Comparison of ENCODE assay signal across 19 cellular contexts in genomic region chr17:75316253-75316652, GRCh38. TPM values are rescaled to one million over a fixed set of nuclear protein-coding genes. Genes with fewer than 3 reads are reported as not detected.
DNase-seq lines count a peak whose midpoint lies in the region; ATAC-seq and TF ChIP-seq lines count a peak whose summit lies in the region.
"Had no signal": no experiment of that assay in that cellular context is flagged by ENCODE, and none has a peak within 500 bp of the region (broad histone marks: within the 10 kb centered on the region; RNA-seq: fewer than 3 reads in every experiment).

No MANE protein-coding gene starts in this region.

- H2AK5ac ChIP-seq in trophoblast cell (ENCODE audit: low read length) = no peak overlapping the region

- no peak for DNase-seq in T-helper 2 cell treated with Interferon-gamma antibody and Interleukin-4, amounts not matched to agents 5 μg/mL and 100 μg/mL, for 36 hours (ENCODE audit: low spot score)
- no peak for DNase-seq in T-helper 2 cell
- no peak for DNase-seq in HL-60 (ENCODE audit: low read depth in 1 of 2, low spot score in 1 of 2)
- DNase-seq in activated T-helper 2 cell treated with anti-CD3 and anti-CD28 coated beads, Interferon-gamma antibody, Interleukin-2, Interleukin-4, amounts not matched to agents 10 μg/mL and 5 μg/mL and 100 μg/mL, durations not matched to agents 14 hours and 24 hours and 36 hours (ENCODE audit: low spot score) = no peak
- no peak for DNase-seq in trophoblast cell
- DNase-seq in GOT3 (lab: John Stamatoyannopoulos, UW) = no peak
- DNase-seq in SHP77 treated with DMSO at 0.1 percent for 48 hours (lab: John Stamatoyannopoulos, UW) = no peak
- DNase-seq: C1 segment of cervical spinal cord, esophagus squamous epithelium, glutamatergic neuron, immature natural killer cell, mammary epithelial cell, NCI-H1048, NCI-H774 had no signal

- no peak overlapping the region for H3K14ac ChIP-seq in trophoblast cell (ENCODE audit: low read length)

- no CpG with 5 or more reads among the region's 5 CpGs for WGBS in trophoblast cell (ENCODE audit: extremely low coverage, insufficient coverage, insufficient read length)

- intact Hi-C loops in activated T-helper 2 cell treated with anti-CD3 and anti-CD28 coated beads, Interferon-gamma antibody, Interleukin-2, Interleukin-4, amounts not matched to agents 10 μg/mL and 5 μg/mL and 100 μg/mL, durations not matched to agents 14 hours and 24 hours and 36 hours (cut with micrococcal nuclease) = no loop called here

- H3K18ac ChIP-seq in trophoblast cell (ENCODE audit: low read length) = no peak overlapping the region

- H3K79me2 ChIP-seq in trophoblast cell (ENCODE audit: control insufficient read depth, insufficient read depth, low read length, poor library complexity) = no peaks in the 10 kb centered on the region

- peak overlapping the region; percentile 41 for H3K27ac Mint-ChIP-seq in T-helper 2 cell treated with Interferon-gamma antibody and Interleukin-4, amounts not matched to agents 5 μg/mL and 100 μg/mL, for 36 hours
- peak overlapping the region; percentile 87 for H3K27ac Mint-ChIP-seq in activated T-helper 2 cell treated with anti-CD3 and anti-CD28 coated beads, Interferon-gamma antibody, Interleukin-2, Interleukin-4, amounts not matched to agents 10 μg/mL and 5 μg/mL and 100 μg/mL, durations not matched to agents 14 hours and 24 hours and 36 hours
- H3K27ac Mint-ChIP-seq: T-helper 1 cell treated with Interleukin-12 subunit alpha and Interleukin-12 subunit beta and Interleukin-4 antibody, amounts not matched to agents 30 μg/mL and 1 μg/mL, for 36 hours had no signal

- no peaks in the 10 kb centered on the region for H3K9me3 Mint-ChIP-seq in T-helper 2 cell treated with Interferon-gamma antibody and Interleukin-4, amounts not matched to agents 5 μg/mL and 100 μg/mL, for 36 hours
- no peaks in the 10 kb centered on the region for H3K9me3 Mint-ChIP-seq in activated T-helper 2 cell treated with anti-CD3 and anti-CD28 coated beads, Interferon-gamma antibody, Interleukin-2, Interleukin-4, amounts not matched to agents 10 μg/mL and 5 μg/mL and 100 μg/mL, durations not matched to agents 14 hours and 24 hours and 36 hours
- H3K9me3 Mint-ChIP-seq: brain; immature natural killer cell; natural killer cell treated with Interleukin-12 subunit alpha and Interleukin-12 subunit beta and Interleukin-15 and Interleukin-18, amount 100 ng/mL, for 72 hours; T-helper 1 cell treated with Interleukin-12 subunit alpha and Interleukin-12 subunit beta and Interleukin-4 antibody, amounts not matched to agents 30 μg/mL and 1 μg/mL, for 36 hours had no signal

- H3K27ac ChIP-seq in HL-60 (replicated peaks) (peak overlapping the region; percentile 8), trophoblast cell (ENCODE audit: low read depth, low read length) (no peak overlapping the region)
- H3K27ac ChIP-seq: 22Rv1 had no signal

- H3K4me3 ChIP-seq in HL-60 (replicated peaks; ENCODE audit: insufficient read depth, low read length) = no peak overlapping the region
- H3K4me3 ChIP-seq in trophoblast cell (ENCODE audit: low read depth, low read length) = peak overlapping the region; percentile 5
- H3K4me3 ChIP-seq: esophagus squamous epithelium had no signal

- no peak overlapping the region for H4K8ac ChIP-seq in trophoblast cell (ENCODE audit: low read depth, low read length)

- peaks cover 26 to 33% of the 10 kb centered on the region in 2 experiments for H3K36me3 ChIP-seq in trophoblast cell (ENCODE audit: control insufficient read depth in 1 of 2, insufficient read depth in 2 of 2, low read length in 2 of 2)

- peaks cover 4% of the 10 kb centered on the region for H3K9me3 ChIP-seq in trophoblast cell (ENCODE audit: insufficient read depth, low read depth, low read length)
- H3K9me3 ChIP-seq: esophagus squamous epithelium had no signal

- peaks cover 0 to 6% of the 10 kb centered on the region in 2 experiments for H3K4me1 ChIP-seq in trophoblast cell (ENCODE audit: control insufficient read depth in 1 of 2, insufficient read depth in 2 of 2, low read length in 2 of 2)

- no peak overlapping the region for H2AFZ ChIP-seq in trophoblast cell (ENCODE audit: insufficient read depth, low read length, poor library complexity)

- H3K4me2 ChIP-seq in trophoblast cell (ENCODE audit: low read length) = no peak overlapping the region

- H3K23ac ChIP-seq in trophoblast cell (ENCODE audit: low read length) = no peak overlapping the region

- H3K4me3 Mint-ChIP-seq in T-helper 2 cell treated with Interferon-gamma antibody and Interleukin-4, amounts not matched to agents 5 μg/mL and 100 μg/mL, for 36 hours = no peak overlapping the region
- H3K4me3 Mint-ChIP-seq in activated T-helper 2 cell treated with anti-CD3 and anti-CD28 coated beads, Interferon-gamma antibody, Interleukin-2, Interleukin-4, amounts not matched to agents 10 μg/mL and 5 μg/mL and 100 μg/mL, durations not matched to agents 14 hours and 24 hours and 36 hours (ENCODE audit: low read depth) = no peak overlapping the region
- H3K4me3 Mint-ChIP-seq: brain; immature natural killer cell; natural killer cell treated with Interleukin-12 subunit alpha and Interleukin-12 subunit beta and Interleukin-15 and Interleukin-18, amount 100 ng/mL, for 72 hours; T-helper 1 cell treated with Interleukin-12 subunit alpha and Interleukin-12 subunit beta and Interleukin-4 antibody, amounts not matched to agents 30 μg/mL and 1 μg/mL, for 36 hours had no signal

- ATAC-seq in GM21825 (IDR thresholded peaks at IDR 0.05; ENCODE audit: unreplicated experiment) = no peak

- H3K4me1 Mint-ChIP-seq in T-helper 2 cell treated with Interferon-gamma antibody and Interleukin-4, amounts not matched to agents 5 μg/mL and 100 μg/mL, for 36 hours (ENCODE audit: low read depth) = peaks cover 15% of the 10 kb centered on the region
- H3K4me1 Mint-ChIP-seq in activated T-helper 2 cell treated with anti-CD3 and anti-CD28 coated beads, Interferon-gamma antibody, Interleukin-2, Interleukin-4, amounts not matched to agents 10 μg/mL and 5 μg/mL and 100 μg/mL, durations not matched to agents 14 hours and 24 hours and 36 hours (ENCODE audit: low read depth) = peaks cover 19% of the 10 kb centered on the region
- H3K4me1 Mint-ChIP-seq: brain, immature natural killer cell had no signal

- H3K9ac ChIP-seq in trophoblast cell (ENCODE audit: low read length) = no peak overlapping the region

- peaks cover 30% of the 10 kb centered on the region for H3K36me3 Mint-ChIP-seq in T-helper 2 cell treated with Interferon-gamma antibody and Interleukin-4, amounts not matched to agents 5 μg/mL and 100 μg/mL, for 36 hours (ENCODE audit: low read depth)
- H3K36me3 Mint-ChIP-seq in activated T-helper 2 cell treated with anti-CD3 and anti-CD28 coated beads, Interferon-gamma antibody, Interleukin-2, Interleukin-4, amounts not matched to agents 10 μg/mL and 5 μg/mL and 100 μg/mL, durations not matched to agents 14 hours and 24 hours and 36 hours (ENCODE audit: low read depth) = peaks cover 36% of the 10 kb centered on the region
- H3K36me3 Mint-ChIP-seq: natural killer cell treated with Interleukin-12 subunit alpha and Interleukin-12 subunit beta and Interleukin-15 and Interleukin-18, amount 100 ng/mL, for 72 hours had no signal

- no peaks in the 10 kb centered on the region for H3K27me3 ChIP-seq in HL-60 (ENCODE audit: insufficient read depth, poor library complexity, severe bottlenecking)
- H3K27me3 ChIP-seq in trophoblast cell (ENCODE audit: insufficient read depth, low read length) = no peaks in the 10 kb centered on the region
- H3K27me3 ChIP-seq: esophagus squamous epithelium had no signal

- no peak overlapping the region for H2BK12ac ChIP-seq in trophoblast cell (ENCODE audit: low read length)

- H3K4ac ChIP-seq in trophoblast cell (ENCODE audit: low read depth, low read length) = no peak overlapping the region

- TF ChIP-seq CTCF in HL-60 (IDR thresholded peaks at IDR 0.05; ENCODE audit: insufficient read depth, low read length) = no peak

- no peak overlapping the region for H2BK5ac ChIP-seq in trophoblast cell (ENCODE audit: low read depth, low read length, poor library complexity)

- no peak overlapping the region for H2BK120ac ChIP-seq in trophoblast cell (ENCODE audit: insufficient read depth, low read length, poor library complexity)

- no peak overlapping the region for H4K91ac ChIP-seq in trophoblast cell (ENCODE audit: low read depth, low read length)

- H3K27me3 Mint-ChIP-seq in T-helper 2 cell treated with Interferon-gamma antibody and Interleukin-4, amounts not matched to agents 5 μg/mL and 100 μg/mL, for 36 hours (ENCODE audit: low read depth) = no peaks in the 10 kb centered on the region
- H3K27me3 Mint-ChIP-seq in activated T-helper 2 cell treated with anti-CD3 and anti-CD28 coated beads, Interferon-gamma antibody, Interleukin-2, Interleukin-4, amounts not matched to agents 10 μg/mL and 5 μg/mL and 100 μg/mL, durations not matched to agents 14 hours and 24 hours and 36 hours (ENCODE audit: low read depth) = no peaks in the 10 kb centered on the region
- H3K27me3 Mint-ChIP-seq: brain; natural killer cell treated with Interleukin-12 subunit alpha and Interleukin-12 subunit beta and Interleukin-15 and Interleukin-18, amount 100 ng/mL, for 72 hours had no signal

- H4K12ac ChIP-seq in trophoblast cell (ENCODE audit: low read depth, low read length) = no peak overlapping the region

- no peaks in the 10 kb centered on the region for H3K79me1 ChIP-seq in trophoblast cell (ENCODE audit: low read length)

RNA-seq across cellular contexts. Expression of gene SLC25A19, which starts 27.0 kb away (rescaled TPM):
- total RNA-seq in activated T-helper 2 cell treated with anti-CD3 and anti-CD28 coated beads, Interferon-gamma antibody, Interleukin-2, Interleukin-4, amounts not matched to agents 10 μg/mL and 5 μg/mL and 100 μg/mL, durations not matched to agents 14 hours and 24 hours and 36 hours = 97.4 and 101 TPM in 2 replicates
- 8.9 and 10.2 TPM in 2 replicates for polyA plus RNA-seq in trophoblast cell (2013)

RNA-seq across cellular contexts. Expression of gene MIF4GD, which starts 45.2 kb away (rescaled TPM):
- total RNA-seq in activated T-helper 2 cell treated with anti-CD3 and anti-CD28 coated beads, Interferon-gamma antibody, Interleukin-2, Interleukin-4, amounts not matched to agents 10 μg/mL and 5 μg/mL and 100 μg/mL, durations not matched to agents 14 hours and 24 hours and 36 hours = 50.5 and 51.5 TPM in 2 replicates
- 8.8 and 8.9 TPM in 2 replicates for polyA plus RNA-seq in trophoblast cell (2013)

RNA-seq across cellular contexts. Expression of gene MRPS7, which starts 54.6 kb away (rescaled TPM):
- total RNA-seq in activated T-helper 2 cell treated with anti-CD3 and anti-CD28 coated beads, Interferon-gamma antibody, Interleukin-2, Interleukin-4, amounts not matched to agents 10 μg/mL and 5 μg/mL and 100 μg/mL, durations not matched to agents 14 hours and 24 hours and 36 hours = 99.4 and 101 TPM in 2 replicates
- 44.9 and 45.1 TPM in 2 replicates for polyA plus RNA-seq in trophoblast cell (2013)

RNA-seq across cellular contexts. Expression of gene GGA3, which starts 54.8 kb away (rescaled TPM):
- total RNA-seq in activated T-helper 2 cell treated with anti-CD3 and anti-CD28 coated beads, Interferon-gamma antibody, Interleukin-2, Interleukin-4, amounts not matched to agents 10 μg/mL and 5 μg/mL and 100 μg/mL, durations not matched to agents 14 hours and 24 hours and 36 hours = 71.7 and 77.2 TPM in 2 replicates
- 29.6 and 29.8 TPM in 2 replicates for polyA plus RNA-seq in trophoblast cell (2013)
